Comparison of ENCODE assay signal across 27 cellular contexts in the genomic region with DNA sequence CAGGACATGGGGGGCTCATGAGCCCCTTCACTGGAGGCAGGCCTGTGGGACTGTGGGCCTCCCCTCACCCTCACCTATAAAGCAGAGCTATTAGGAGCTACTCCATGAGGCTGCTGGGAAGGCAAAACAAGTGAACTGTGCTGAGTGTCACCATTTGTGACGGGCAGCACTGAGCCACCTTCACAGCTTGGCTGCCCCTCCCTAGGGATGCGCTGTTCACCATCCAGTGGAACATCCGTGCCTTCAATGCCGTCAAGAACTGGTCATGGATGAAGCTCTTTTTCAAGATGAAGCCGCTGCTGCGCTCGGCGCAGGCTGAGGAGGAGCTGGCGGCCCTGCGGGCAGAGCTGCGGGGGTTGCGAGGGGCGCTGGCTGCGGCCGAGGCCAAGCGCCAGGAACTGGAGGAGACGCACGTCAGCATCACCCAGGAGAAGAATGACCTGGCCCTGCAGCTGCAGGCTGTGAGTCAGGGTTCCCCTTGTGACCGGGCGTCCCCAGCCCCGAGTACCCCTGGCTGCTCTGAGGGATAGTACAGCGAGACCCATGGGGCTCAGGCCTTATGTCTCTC. TPM values are rescaled to one million over a fixed set of nuclear protein-coding genes. Genes with fewer than 3 reads are reported as not detected.
DNase-seq lines count a peak whose midpoint lies in the region; ATAC-seq, FAIRE-seq and TF ChIP-seq lines count a peak whose summit lies in the region.
"Had no signal": no experiment of that assay in that cellular context is flagged by ENCODE, and none has a peak within 500 bp of the region (broad histone marks: within the 10 kb centered on the region; RNA-seq: fewer than 3 reads in every experiment).

No MANE protein-coding gene starts in this region.

- H3K4me3 ChIP-seq in K562 (no peak overlapping the region), gastrocnemius medialis (no peak overlapping the region), OCI-LY7 (ENCODE audit: low read depth, low read length, poor library complexity, severe bottlenecking) (no peak overlapping the region), A673 (ENCODE audit: low read depth, low read length, poor library complexity, severe bottlenecking) (no peak overlapping the region)
- no peak overlapping the region for H3K4me3 ChIP-seq in CD8-positive, alpha-beta T cell (ENCODE audit: low read depth, low read length)
- H3K4me3 ChIP-seq: GM12878, HAP-1 had no signal

- ATAC-seq in K562 (no peak), left ventricle myocardium superior (no peak), gastrocnemius medialis (peak in 1 of 2 donors; percentile 14)
- no peak for ATAC-seq in CD8-positive, alpha-beta T cell
- ATAC-seq: GM12878, PC-3 had no signal

- no peaks in the 10 kb centered on the region for H3K9me1 ChIP-seq in K562 (ENCODE audit: control insufficient read depth, insufficient read depth, low read length)

- H2AFZ ChIP-seq in K562 (ENCODE audit: low read depth, low read length) (no peak overlapping the region), OCI-LY7 (ENCODE audit: low read length) (no peak overlapping the region)

- POLR2A ChIA-PET in RWPE1 (lab: Yijun Ruan, JAX; ENCODE audit: low non-redundant PET) (no interaction called here), K562 (lab: Yijun Ruan, JAX) (interaction anchor here (1.2 kb wide), 1 partner anchor 29 kb away, joined by 3 read pairs; no protein-coding TSS in a partner anchor), OCI-LY7 (lab: Charles Lee) (interaction anchor here (0.5 kb wide), 1 partner anchor 160 kb away, joined by 4 read pairs; no protein-coding TSS in a partner anchor), A673 (lab: Charles Lee; ENCODE audit: low non-redundant PET) (interaction anchor here (0.5 kb wide), 1 partner anchor 13 kb away, joined by 10 read pairs; no protein-coding TSS in a partner anchor)
- POLR2A ChIA-PET in CD8-positive, alpha-beta T cell (lab: Charles Lee): no interaction called here

- H3K4me1 Mint-ChIP-seq in CD8-positive, alpha-beta T cell (ENCODE audit: low read depth): peaks cover 2% of the 10 kb centered on the region
- H3K4me1 Mint-ChIP-seq: B cell had no signal

- BruUV-seq in K562 (replicated peaks; lab: Mats Ljungman, UMichigan) (no TSS peak), OCI-LY7 (replicated peaks; lab: Mats Ljungman, UMichigan) (no TSS peak), A673 (replicated peaks; lab: Mats Ljungman, UMichigan) (no TSS peak)

- H3K36me3 Mint-ChIP-seq in CD8-positive, alpha-beta T cell: peaks cover 50% of the 10 kb centered on the region

- peak overlapping the region; percentile 2; the same call in 1 of the 2 replicates for H3K27ac ChIP-seq in RWPE1
- H3K27ac ChIP-seq in K562 (ENCODE audit: extremely low read depth, low read depth, low read length): no peak overlapping the region
- H3K27ac ChIP-seq in gastrocnemius medialis: peak overlapping the region; percentile 72 to 91 (median 81)
- no peak overlapping the region for H3K27ac ChIP-seq in OCI-LY7 (ENCODE audit: low read depth, low read length, poor library complexity, severe bottlenecking)
- H3K27ac ChIP-seq in CD8-positive, alpha-beta T cell (ENCODE audit: low read depth, low read length): no peak overlapping the region
- no peak overlapping the region for H3K27ac ChIP-seq in A673 (ENCODE audit: low read depth, low read length, poor library complexity, severe bottlenecking)
- H3K27ac ChIP-seq: C4-2B had no signal

- DNase-seq in RWPE1 (ENCODE audit: low spot score): no peak
- DNase-seq in K562 (ENCODE audit: extremely low read depth in 1 of 4, low spot score in 3 of 4): no peak
- DNase-seq in left ventricle myocardium superior: peak; percentile 32
- DNase-seq in gastrocnemius medialis: peak in 1 of 2 donors; percentile 69
- no peak for DNase-seq in OCI-LY7 (ENCODE audit: low spot score)
- no peak for DNase-seq in CD8-positive, alpha-beta T cell
- DNase-seq in A673 (ENCODE audit: low spot score): no peak
- DNase-seq: CD8-positive, alpha-beta memory T cell; DMS 273 treated with DMSO at 0.1 percent for 48 hours; DMS79; EL; GDM1; GOT3; HFFc6; Karpas-422; NCI-H1105; NCI-H1436 treated with DMSO at 0.1 percent for 48 hours; NCI-H187 treated with DMSO at 0.1 percent for 48 hours; NCI-H2107; NCI-H524; NCI-H748 treated with DMSO at 0.1 percent for 48 hours; PC-3; SHP77 had no signal

- H3K4me3 Mint-ChIP-seq in CD8-positive, alpha-beta T cell: no peak overlapping the region
- H3K4me3 Mint-ChIP-seq: B cell; CD8-positive, alpha-beta memory T cell; HFFc6 had no signal

- H3K79me2 ChIP-seq in K562 (ENCODE audit: control insufficient read depth, insufficient read depth, low read length): no peaks in the 10 kb centered on the region
- H3K79me2 ChIP-seq in OCI-LY7 (ENCODE audit: insufficient read depth, low read depth, low read length): no peaks in the 10 kb centered on the region

- FAIRE-seq in K562 (lab: Jason Lieb, UNC): no peak
- FAIRE-seq: GM12878 had no signal

- WGBS in K562 (ENCODE audit: insufficient coverage, low coverage, missing lambda C conversion rate): 90% methylated on average over 22 of the region's 22 CpGs

- CTCF ChIA-PET in RWPE1 (lab: Yijun Ruan, JAX) (interaction anchor here (0.6 kb wide), 2 partner anchors 46 to 165 kb away, joined by 3 read pairs; no protein-coding TSS in a partner anchor), K562 (lab: Yijun Ruan, JAX; ENCODE audit: low intra/inter-chr PET ratio) (no interaction called here), OCI-LY7 (lab: Charles Lee; ENCODE audit: unreplicated experiment) (no interaction called here), A673 (lab: Charles Lee) (interaction anchor here (0.6 kb wide), 1 partner anchor 36 kb away, joined by 7 read pairs; no protein-coding TSS in a partner anchor)
- CTCF ChIA-PET in CD8-positive, alpha-beta T cell (lab: Charles Lee): interaction anchor here (1.3 kb wide), 1 partner anchor 161 kb away, joined by 3 read pairs; no protein-coding TSS in a partner anchor

- no peak overlapping the region for H3K27ac Mint-ChIP-seq in CD8-positive, alpha-beta T cell
- H3K27ac Mint-ChIP-seq: B cell, HFFc6 had no signal

- no peak for TF ChIP-seq EP300 in K562 (IDR thresholded peaks at IDR 0.05; ENCODE audit: low read length)

- H4K20me1 ChIP-seq in K562 (replicated peaks; ENCODE audit: control insufficient read depth, insufficient read depth, low read length) (peaks cover 4% of the 10 kb centered on the region; the same call in 1 of the 2 replicates), OCI-LY7 (ENCODE audit: insufficient read depth, low read length) (no peaks in the 10 kb centered on the region)

- in situ Hi-C loops in K562 (cut with MboI): no loop called here
- in situ Hi-C loops in gastrocnemius medialis (cut with MboI; ENCODE audit: low sequenced_read_pairs in 4 of 4): no loop called here

- no peak for TF ChIP-seq POLR2A in K562 (conservative IDR thresholded peaks at IDR 0.05)
- TF ChIP-seq POLR2A in gastrocnemius medialis (IDR thresholded peaks at IDR 0.05): no peak

- H3K9me3 Mint-ChIP-seq in CD8-positive, alpha-beta T cell: no peaks in the 10 kb centered on the region
- H3K9me3 Mint-ChIP-seq: CD8-positive, alpha-beta memory T cell; HFFc6 had no signal

- TF ChIP-seq RAD21 in K562 (CRISPR knock-in tag; conservative IDR thresholded peaks at IDR 0.05 in 1 of 2, IDR thresholded peaks at IDR 0.05 in 1 of 2): no peak

- H3K4me1 ChIP-seq in K562 (replicated peaks in 1 of 2; ENCODE audit: control insufficient read depth in 2 of 2, insufficient read depth in 2 of 2, low read length in 2 of 2) (peaks cover 0 to 18% of the 10 kb centered on the region in 2 experiments; a peak in 3 of 5 replicates), gastrocnemius medialis (peaks cover 8 to 15% of the 10 kb centered on the region in 2 donors), OCI-LY7 (ENCODE audit: insufficient read depth, low read length, poor library complexity, severe bottlenecking) (no peaks in the 10 kb centered on the region), A673 (ENCODE audit: insufficient read depth, low read length, poor library complexity, severe bottlenecking) (no peaks in the 10 kb centered on the region)
- no peaks in the 10 kb centered on the region for H3K4me1 ChIP-seq in CD8-positive, alpha-beta T cell (ENCODE audit: insufficient read depth, low read length)
- H3K4me1 ChIP-seq: HAP-1 had no signal

- intact Hi-C loops in K562 (cut with micrococcal nuclease): no loop called here
- intact Hi-C loops in left ventricle myocardium superior (cut with micrococcal nuclease): no loop called here
- intact Hi-C loops in gastrocnemius medialis (cut with DNase I; ENCODE audit: low total_unique reads): no loop called here
- intact Hi-C loops in OCI-LY7 (cut with micrococcal nuclease; ENCODE audit: unreplicated experiment): no loop called here
- intact Hi-C loops in CD8-positive, alpha-beta T cell (cut with DNase I, micrococcal nuclease): no loop called here
- intact Hi-C loops in A673 (cut with micrococcal nuclease; ENCODE audit: unreplicated experiment): no loop called here

- H3K36me3 ChIP-seq in K562 (ENCODE audit: control insufficient read depth, insufficient read depth, low read length): peaks cover 33% of the 10 kb centered on the region; the same call in 2 of the 3 replicates
- H3K36me3 ChIP-seq in gastrocnemius medialis: peaks cover 0 to 32% of the 10 kb centered on the region in 2 donors
- peaks cover 19% of the 10 kb centered on the region for H3K36me3 ChIP-seq in OCI-LY7 (ENCODE audit: insufficient read depth, low read length)
- H3K36me3 ChIP-seq in CD8-positive, alpha-beta T cell (ENCODE audit: insufficient read depth, low read length): peaks cover 8% of the 10 kb centered on the region
- peaks cover 17% of the 10 kb centered on the region for H3K36me3 ChIP-seq in A673 (ENCODE audit: insufficient read depth, low read length, poor library complexity, severe bottlenecking)

- no peaks in the 10 kb centered on the region for H3K9me3 ChIP-seq in K562 (replicated peaks; ENCODE audit: control insufficient read depth, insufficient read depth, low read depth, low read length)
- H3K9me3 ChIP-seq in gastrocnemius medialis: no peaks in the 10 kb centered on the region
- H3K9me3 ChIP-seq in OCI-LY7 (ENCODE audit: low read length): no peaks in the 10 kb centered on the region
- no peaks in the 10 kb centered on the region for H3K9me3 ChIP-seq in CD8-positive, alpha-beta T cell (ENCODE audit: low read length)
- H3K9me3 ChIP-seq in A673 (ENCODE audit: low read depth, low read length, poor library complexity, severe bottlenecking): no peaks in the 10 kb centered on the region
- H3K9me3 ChIP-seq: HAP-1 had no signal

- no peaks in the 10 kb centered on the region for H3K9me2 ChIP-seq in OCI-LY7 (ENCODE audit: insufficient read depth, low read length)

- no peaks in the 10 kb centered on the region for H3K27me3 Mint-ChIP-seq in CD8-positive, alpha-beta T cell (ENCODE audit: low read depth)
- H3K27me3 Mint-ChIP-seq: B cell had no signal

- no peak for TF ChIP-seq CTCF in RWPE1 (conservative IDR thresholded peaks at IDR 0.05; ENCODE audit: low read depth)
- no peak for TF ChIP-seq CTCF in K562 (IDR thresholded peaks at IDR 0.05 in 2 of 3, conservative IDR thresholded peaks at IDR 0.05 in 1 of 3; ENCODE audit: insufficient read depth in 2 of 3, low read depth in 1 of 3, low read length in 3 of 3)
- no peak for TF ChIP-seq CTCF in gastrocnemius medialis (IDR thresholded peaks at IDR 0.05 in 4 of 5, conservative IDR thresholded peaks at IDR 0.05 in 1 of 5)
- no peak for TF ChIP-seq CTCF in OCI-LY7 (conservative IDR thresholded peaks at IDR 0.05; ENCODE audit: low read length)
- no peak for TF ChIP-seq CTCF in CD8-positive, alpha-beta T cell (IDR thresholded peaks at IDR 0.05)
- no peak for TF ChIP-seq CTCF in A673 (conservative IDR thresholded peaks at IDR 0.05; ENCODE audit: low read depth, low read length)

- H3K27me3 ChIP-seq in K562 (ENCODE audit: control insufficient read depth in 2 of 2, insufficient read depth in 2 of 2, low read length in 2 of 2) (no peaks in the 10 kb centered on the region), gastrocnemius medialis (no peaks in the 10 kb centered on the region), A673 (replicated peaks; ENCODE audit: insufficient read depth, low read depth, low read length, poor library complexity) (no peaks in the 10 kb centered on the region)
- no peaks in the 10 kb centered on the region for H3K27me3 ChIP-seq in CD8-positive, alpha-beta T cell (ENCODE audit: insufficient read depth, low read length)

- H3K9ac ChIP-seq in K562 (ENCODE audit: insufficient read depth in 1 of 2, low read depth in 2 of 2, low read length in 2 of 2): no peak overlapping the region; a peak in 1 of 4 replicates

- H3K4me2 ChIP-seq in K562 (ENCODE audit: insufficient read depth, low read length) (no peak overlapping the region), OCI-LY7 (ENCODE audit: low read length) (no peak overlapping the region)

RNA-seq across cellular contexts. Expression of a gene that starts 38.4 kb away (rescaled TPM):
- 2.0 and 2.6 TPM in 2 replicates for total RNA-seq in K562 (2011; cell fraction: chromatin; rRNA removed; ENCODE audit: low replicate concordance)
- total RNA-seq in K562 (2011; cell fraction: nucleolus; rRNA removed): 1.2 TPM in 2 replicates
- total RNA-seq in K562 (2011; cell fraction: nucleoplasm; rRNA removed): 1.3 and 1.8 TPM in 2 replicates
- 0.14 TPM in 1 of 2 replicates, not detected in the other for total RNA-seq in K562 (2014; rRNA removed)
- total RNA-seq in K562 (2014; rRNA removed; fragmentation: Illumina TruSeq; extraction: Trizol): not detected in 2 replicates
- total RNA-seq in K562 (2015; rRNA removed; fragmentation: Illumina TruSeq; extraction: Trizol): 0.11 TPM in 1 of 2 replicates, not detected in the other
- 0.11 and 0.13 TPM in 2 replicates for total RNA-seq in K562 (2021)
- polyA plus RNA-seq in K562 (2011; rRNA removed): 0.22 and 0.37 TPM in 2 replicates
- 0.22 and 0.32 TPM in 2 replicates for polyA plus RNA-seq in K562 (2011; cell fraction: cytosol; rRNA removed)
- polyA plus RNA-seq in K562 (2011; cell fraction: nucleus; rRNA removed): 0.80 and 1.3 TPM in 2 replicates
- 0.27 and 0.65 TPM in 2 replicates for polyA plus RNA-seq in K562 (2012)
- 0.06 and 0.07 TPM in 2 replicates for polyA plus RNA-seq in K562 (2014; fragmentation: Illumina TruSeq; extraction: Trizol)
- polyA plus RNA-seq in K562 (2014; fragmentation: Nextera tagmentation; extraction: Ambion mirVana): not detected
- 0.09 and 0.34 TPM in 2 replicates for polyA plus RNA-seq in K562 (2014; rRNA removed)
- polyA minus RNA-seq in K562 (2011; rRNA and poly(A)+ RNA removed): not detected in 2 replicates
- not detected in 2 replicates for polyA minus RNA-seq in K562 (2011; cell fraction: cytosol; rRNA and poly(A)+ RNA removed)
- 0.56 and 0.67 TPM in 2 replicates for polyA minus RNA-seq in K562 (2011; cell fraction: nucleus; rRNA and poly(A)+ RNA removed)
- 297 TPM for total RNA-seq in left ventricle myocardium superior
- 1 to 10 TPM; 1.6 to 8.5 (median 3.3) TPM for total RNA-seq in gastrocnemius medialis
- 0.08 and 0.79 TPM in 2 replicates for total RNA-seq in OCI-LY7 (2014; rRNA removed; shearing (Covaris generic))
- total RNA-seq in OCI-LY7 (2022): 0.63 and 0.70 TPM in 2 replicates
- under 1 TPM; 0.19 to 0.54 TPM for total RNA-seq in CD8-positive, alpha-beta T cell
- total RNA-seq in A673 (2021): 0.34 and 1.1 TPM in 2 replicates

RNA-seq across cellular contexts. Expression of a gene that starts 38.4 kb away (rescaled TPM):
- 117 and 229 TPM in 2 replicates for total RNA-seq in K562 (2011; cell fraction: chromatin; rRNA removed; ENCODE audit: low replicate concordance)
- 129 and 153 TPM in 2 replicates for total RNA-seq in K562 (2011; cell fraction: nucleolus; rRNA removed)
- 124 and 131 TPM in 2 replicates for total RNA-seq in K562 (2011; cell fraction: nucleoplasm; rRNA removed)
- total RNA-seq in K562 (2014; rRNA removed) (89.4 and 96.2 TPM in 2 replicates), K562 (2014; rRNA removed; fragmentation: Illumina TruSeq; extraction: Trizol) (67.1 and 71.3 TPM in 2 replicates), K562 (2015; rRNA removed; fragmentation: Illumina TruSeq; extraction: Trizol) (70.3 and 75.8 TPM in 2 replicates), K562 (2021) (85.7 and 93.2 TPM in 2 replicates), left ventricle myocardium superior (18.6 TPM), gastrocnemius medialis (10 to 100 TPM; 14.1 to 33.0 (median 23.8) TPM), OCI-LY7 (2022) (78.7 and 103 TPM in 2 replicates), A673 (2021) (53.5 and 63.1 TPM in 2 replicates)
- polyA plus RNA-seq in K562 (2011; rRNA removed) (165 and 169 TPM in 2 replicates), K562 (2014; fragmentation: Illumina TruSeq; extraction: Trizol) (102 and 107 TPM in 2 replicates), K562 (2014; fragmentation: Nextera tagmentation; extraction: Ambion mirVana) (10 to 100 TPM; 18.4 to 40.4 TPM), K562 (2014; rRNA removed) (114 and 130 TPM in 2 replicates)
- 144 and 148 TPM in 2 replicates for polyA plus RNA-seq in K562 (2011; cell fraction: cytosol; rRNA removed)
- polyA plus RNA-seq in K562 (2011; cell fraction: nucleus; rRNA removed): 503 and 533 TPM in 2 replicates
- polyA plus RNA-seq in K562 (2012): 78.3 and 89.2 TPM in 2 replicates
- polyA minus RNA-seq in K562 (2011; rRNA and poly(A)+ RNA removed): 71.0 and 82.8 TPM in 2 replicates
- 36.4 and 44.4 TPM in 2 replicates for polyA minus RNA-seq in K562 (2011; cell fraction: cytosol; rRNA and poly(A)+ RNA removed)
- 69.3 and 97.7 TPM in 2 replicates for polyA minus RNA-seq in K562 (2011; cell fraction: nucleus; rRNA and poly(A)+ RNA removed)
- 91.4 and 105 TPM in 2 replicates for total RNA-seq in OCI-LY7 (2014; rRNA removed; shearing (Covaris generic))
- total RNA-seq in CD8-positive, alpha-beta T cell: 10 to 100 TPM; 23.6 to 24.3 TPM

Comparison
In these comparisons a context has a peak if more than half of its experiments do, and no peak if none do; other contexts are left out.
1. H3K27ac ChIP-seq: peak in RWPE1 (single experiment) and gastrocnemius medialis (4 of 4); none in K562 (single experiment), OCI-LY7 (single experiment), CD8-positive, alpha-beta T cell (single experiment) and A673 (single experiment).
2. RNA of a gene that starts 38.4 kb away (total RNA-seq): 297 TPM in left ventricle myocardium superior (single experiment); 1.6 to 8.5 TPM in gastrocnemius medialis, 0.08 to 0.79 TPM in OCI-LY7, 0.19 to 0.54 TPM in CD8-positive, alpha-beta T cell, 0.34 to 1.1 TPM in A673 and 0.11 to 2.6 TPM in K562; every median in the first group is over 10 times any median in the second.
3. CTCF ChIA-PET loops: an anchor here in RWPE1 (0.6 kb wide), CD8-positive, alpha-beta T cell (1.3 kb wide) and A673 (0.6 kb wide); none called in K562 and OCI-LY7.
4. POLR2A ChIA-PET loops: an anchor here in K562 (1.2 kb wide), OCI-LY7 (0.5 kb wide) and A673 (0.5 kb wide); none called in RWPE1 and CD8-positive, alpha-beta T cell.